Comparison of ENCODE assay signal across 8 cellular contexts in genomic region chr22:38707346-38707745, GRCh38. TPM values are rescaled to one million over a fixed set of nuclear protein-coding genes. Genes with fewer than 3 reads are reported as not detected.
DNase-seq lines count a peak whose midpoint lies in the region; ATAC-seq and TF ChIP-seq lines count a peak whose summit lies in the region.

No MANE protein-coding gene starts in this region.

- no peaks in the 10 kb centered on the region for H3K27me3 Mint-ChIP-seq in Calu3 (ENCODE audit: unreplicated experiment)

- H3K4me3 Mint-ChIP-seq in Calu3 (ENCODE audit: low read depth, unreplicated experiment), result peak overlapping the region; percentile 90

- H3K4me3 ChIP-seq in coronary artery (peak overlapping the region; percentile 98), neutrophil (ENCODE audit: low read depth in 1 of 2, low read length in 1 of 2) (peak overlapping the region; percentile 92 to 96)

- intact Hi-C loops in Calu3 (cut with micrococcal nuclease; ENCODE audit: unreplicated experiment), result loop anchor here (5.0 kb wide), 1 partner anchor 45 kb away; no protein-coding TSS in a partner anchor

- CTCF ChIA-PET in Calu3 (lab: Charles Lee), result interaction anchor here (0.5 to 1.5 kb wide), 5 partner anchors 11 to 1142 kb away, joined by 3 to 10 read pairs (median 7); partner anchors contain the start of gene TOMM22

- peaks cover 49% of the 10 kb centered on the region for H3K4me1 Mint-ChIP-seq in Calu3 (ENCODE audit: low read depth, unreplicated experiment)

- peak overlapping the region; percentile 84 for H3K27ac Mint-ChIP-seq in Calu3 (ENCODE audit: unreplicated experiment)

- DNase-seq in Calu3, result peak; percentile 20
- DNase-seq in M059J (ENCODE audit: low read depth), result peak; percentile 72
- DNase-seq in coronary artery (ENCODE audit: low spot score), result no peak
- DNase-seq in foreskin melanocyte, result no peak
- no peak for DNase-seq in NK-92 treated with Interleukin-12 subunit alpha and Interleukin-12 subunit beta, amount 100 ng/mL, for 24 hours (lab: John Stamatoyannopoulos, UW)
- DNase-seq in NCI-H345 treated with DMSO at 0.1 percent for 48 hours (lab: John Stamatoyannopoulos, UW; ENCODE audit: unreplicated experiment), result no peak

- ATAC-seq in GM19397 (IDR thresholded peaks at IDR 0.05; ENCODE audit: unreplicated experiment), result no peak

- TF ChIP-seq CTCF in Calu3 (IDR thresholded peaks at IDR 0.05; ENCODE audit: unreplicated experiment), result no peak
- no peak for TF ChIP-seq CTCF in coronary artery (IDR thresholded peaks at IDR 0.05)
- TF ChIP-seq CTCF in neutrophil (IDR thresholded peaks at IDR 0.05), result no peak

- no peaks in the 10 kb centered on the region for H3K27me3 ChIP-seq in neutrophil

- H3K4me1 ChIP-seq in neutrophil (ENCODE audit: control insufficient read depth in 1 of 2, insufficient read depth in 1 of 2, low read depth in 1 of 2, low read length in 1 of 2), result peaks cover 65% of the 10 kb centered on the region in 2 experiments

- BruUV-seq in Calu3 (replicated peaks; lab: Mats Ljungman, UMichigan), result TSS peak; percentile 49

- no peaks in the 10 kb centered on the region for H3K9me3 Mint-ChIP-seq in Calu3 (ENCODE audit: low read depth, unreplicated experiment)

- H3K9me3 ChIP-seq in neutrophil, result no peaks in the 10 kb centered on the region

- H3K27ac ChIP-seq in coronary artery, result peak overlapping the region in 1 of 2 donors; percentile 14
- peak overlapping the region; percentile 97 for H3K27ac ChIP-seq in neutrophil

- peaks cover 47% of the 10 kb centered on the region for H3K36me3 Mint-ChIP-seq in Calu3 (ENCODE audit: insufficient read depth, unreplicated experiment)

- H3K36me3 ChIP-seq in neutrophil, result peaks cover 22% of the 10 kb centered on the region

RNA-seq across cellular contexts. Expression of gene GTPBP1, which starts 1.6 kb away (rescaled TPM):
- total RNA-seq in Calu3 (2022), result 79.1 and 91.4 TPM in 2 replicates
- 22.1 and 37.5 TPM in 2 replicates for total RNA-seq in M059J (2014; rRNA removed; shearing (Covaris generic))

RNA-seq across cellular contexts. Expression of gene JOSD1, which starts 6.6 kb away (rescaled TPM):
- total RNA-seq in Calu3 (2022), result 58.5 and 70.0 TPM in 2 replicates
- total RNA-seq in M059J (2014; rRNA removed; shearing (Covaris generic)), result 53.3 and 68.9 TPM in 2 replicates

RNA-seq across cellular contexts. Expression of gene TOMM22, which starts 25.6 kb away (rescaled TPM):
- total RNA-seq in Calu3 (2022), result 94.6 and 105 TPM in 2 replicates
- 52.4 and 53.4 TPM in 2 replicates for total RNA-seq in M059J (2014; rRNA removed; shearing (Covaris generic))

RNA-seq across cellular contexts. Expression of gene SUN2, which starts 48.5 kb away (rescaled TPM):
- 50.7 and 66.3 TPM in 2 replicates for total RNA-seq in Calu3 (2022)
- 33.0 and 67.3 TPM in 2 replicates for total RNA-seq in M059J (2014; rRNA removed; shearing (Covaris generic))

RNA-seq across cellular contexts. Expression of gene CBY1, which starts 50.9 kb away (rescaled TPM):
- 40.9 and 42.7 TPM in 2 replicates for total RNA-seq in Calu3 (2022)
- 9.4 and 19.4 TPM in 2 replicates for total RNA-seq in M059J (2014; rRNA removed; shearing (Covaris generic))

Comparison
In these comparisons a context has a peak if more than half of its experiments do, and no peak if none do; other contexts are left out.
1. DNase-seq: peak in Calu3 (single experiment) and M059J (single experiment); none in coronary artery (single experiment), foreskin melanocyte (single experiment), NK-92 treated with Interleukin-12 subunit alpha and Interleukin-12 subunit beta, amount 100 ng/mL, for 24 hours (single experiment) and NCI-H345 treated with DMSO at 0.1 percent for 48 hours (single experiment).